ENCODE assay signal across 1 cellular context in the genomic region with DNA sequence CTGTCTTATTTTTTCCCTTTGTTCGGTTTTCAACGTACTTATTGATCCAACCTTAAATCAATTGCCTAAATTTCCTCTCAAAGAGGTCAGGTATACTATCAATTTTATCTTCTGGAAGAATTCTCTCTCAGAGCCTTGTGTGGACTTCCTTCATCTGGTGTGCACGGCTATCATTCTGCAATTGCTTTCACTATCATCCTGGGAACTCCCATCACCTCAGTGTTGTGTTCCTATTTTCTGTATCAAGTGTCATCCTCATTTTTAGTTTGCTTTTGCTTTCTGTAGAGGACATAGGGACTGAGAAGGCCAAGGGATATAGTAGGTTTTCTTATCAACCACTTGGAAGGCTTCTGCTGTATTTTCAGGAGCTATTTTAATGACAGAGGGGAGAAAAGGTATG.
TF ChIP-seq lines count a peak whose summit lies in the region.

No MANE protein-coding gene starts in this region.

TF ChIP-seq in WTC11, 78 proteins besides CTCF, POLR2A, EP300 and RAD21:
- TF ChIP-seq TP53 (CRISPR knock-in tag; IDR thresholded peaks at IDR 0.05) (no peak), ELF4 (CRISPR knock-in tag; IDR thresholded peaks at IDR 0.05; ENCODE audit: low read depth) (no peak), CDX4 (CRISPR knock-in tag; IDR thresholded peaks at IDR 0.05; ENCODE audit: borderline replicate concordance) (no peak), E2F5 (CRISPR knock-in tag; IDR thresholded peaks at IDR 0.05) (no peak), USF2 (CRISPR knock-in tag; IDR thresholded peaks at IDR 0.05) (no peak), SMAD3 (CRISPR knock-in tag; IDR thresholded peaks at IDR 0.05; ENCODE audit: borderline replicate concordance) (no peak), TEAD4 (CRISPR knock-in tag; IDR thresholded peaks at IDR 0.05) (no peak), ZNF423 (CRISPR knock-in tag; IDR thresholded peaks at IDR 0.05) (no peak), PRRX2 (CRISPR knock-in tag; IDR thresholded peaks at IDR 0.05) (no peak), EMX1 (CRISPR knock-in tag; IDR thresholded peaks at IDR 0.05) (no peak), GABPB1 (CRISPR knock-in tag; IDR thresholded peaks at IDR 0.05) (no peak), TEAD1 (CRISPR knock-in tag; IDR thresholded peaks at IDR 0.05) (no peak), RELA (CRISPR knock-in tag; IDR thresholded peaks at IDR 0.05; ENCODE audit: borderline replicate concordance) (no peak)
- TF ChIP-seq, protein P1, sequence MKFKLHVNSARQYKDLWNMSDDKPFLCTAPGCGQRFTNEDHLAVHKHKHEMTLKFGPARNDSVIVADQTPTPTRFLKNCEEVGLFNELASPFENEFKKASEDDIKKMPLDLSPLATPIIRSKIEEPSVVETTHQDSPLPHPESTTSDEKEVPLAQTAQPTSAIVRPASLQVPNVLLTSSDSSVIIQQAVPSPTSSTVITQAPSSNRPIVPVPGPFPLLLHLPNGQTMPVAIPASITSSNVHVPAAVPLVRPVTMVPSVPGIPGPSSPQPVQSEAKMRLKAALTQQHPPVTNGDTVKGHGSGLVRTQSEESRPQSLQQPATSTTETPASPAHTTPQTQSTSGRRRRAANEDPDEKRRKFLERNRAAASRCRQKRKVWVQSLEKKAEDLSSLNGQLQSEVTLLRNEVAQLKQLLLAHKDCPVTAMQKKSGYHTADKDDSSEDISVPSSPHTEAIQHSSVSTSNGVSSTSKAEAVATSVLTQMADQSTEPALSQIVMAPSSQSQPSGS (CRISPR knock-in tag; IDR thresholded peaks at IDR 0.05; ENCODE audit: borderline replicate concordance, low read depth) = no peak
- TF ChIP-seq, protein P2, sequence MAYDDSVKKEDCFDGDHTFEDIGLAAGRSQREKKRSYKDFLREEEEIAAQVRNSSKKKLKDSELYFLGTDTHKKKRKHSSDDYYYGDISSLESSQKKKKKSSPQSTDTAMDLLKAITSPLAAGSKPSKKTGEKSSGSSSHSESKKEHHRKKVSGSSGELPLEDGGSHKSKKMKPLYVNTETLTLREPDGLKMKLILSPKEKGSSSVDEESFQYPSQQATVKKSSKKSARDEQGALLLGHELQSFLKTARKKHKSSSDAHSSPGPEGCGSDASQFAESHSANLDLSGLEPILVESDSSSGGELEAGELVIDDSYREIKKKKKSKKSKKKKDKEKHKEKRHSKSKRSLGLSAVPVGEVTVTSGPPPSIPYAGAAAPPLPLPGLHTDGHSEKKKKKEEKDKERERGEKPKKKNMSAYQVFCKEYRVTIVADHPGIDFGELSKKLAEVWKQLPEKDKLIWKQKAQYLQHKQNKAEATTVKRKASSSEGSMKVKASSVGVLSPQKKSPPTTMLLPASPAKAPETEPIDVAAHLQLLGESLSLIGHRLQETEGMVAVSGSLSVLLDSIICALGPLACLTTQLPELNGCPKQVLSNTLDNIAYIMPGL (CRISPR knock-in tag; IDR thresholded peaks at IDR 0.05) = no peak
